ENCODE assay signal across 8 cellular contexts in genomic region chr5:123511290-123511647, GRCh38. TPM values are rescaled to one million over a fixed set of nuclear protein-coding genes. Genes with fewer than 3 reads are reported as not detected.
DNase-seq lines count a peak whose midpoint lies in the region; ATAC-seq and TF ChIP-seq lines count a peak whose summit lies in the region.

No MANE protein-coding gene starts in this region.

- H3K27ac ChIP-seq in right atrium auricular region (peak overlapping the region; percentile 89 to 91), smooth muscle cell (ENCODE audit: low read depth) (peak overlapping the region; percentile 95)

- peak overlapping the region; percentile 88 for H3K9ac ChIP-seq in smooth muscle cell (ENCODE audit: low read depth)

- no peak for TF ChIP-seq CTCF in WI38 (IDR thresholded peaks at IDR 0.05; ENCODE audit: low read depth, low read length)
- TF ChIP-seq CTCF in right atrium auricular region (IDR thresholded peaks at IDR 0.05) = no peak
- no peak for TF ChIP-seq CTCF in smooth muscle cell (IDR thresholded peaks at IDR 0.05; ENCODE audit: borderline replicate concordance, insufficient read depth, poor library complexity, severe bottlenecking)

- H4K20me1 ChIP-seq in smooth muscle cell (ENCODE audit: low read depth) = peaks cover 33% of the 10 kb centered on the region

- H2AFZ ChIP-seq in smooth muscle cell (ENCODE audit: low read depth) = peak overlapping the region; percentile 35

- peaks cover 12% of the 10 kb centered on the region for H3F3A ChIP-seq in smooth muscle cell (ENCODE audit: low read depth)

- H3K4me3 ChIP-seq in H7 (ENCODE audit: insufficient read depth, low read depth, low read length) (peak overlapping the region; percentile 61), WI38 (ENCODE audit: low read depth, low read length) (peak overlapping the region; percentile 76), right atrium auricular region (peak overlapping the region; percentile 77 to 93), smooth muscle cell (peak overlapping the region; percentile 92)

- DNase-seq in H7 = no peak
- DNase-seq in right atrium auricular region (ENCODE audit: low spot score) = no peak
- no peak for DNase-seq in smooth muscle cell (lab: John Stamatoyannopoulos, UW; ENCODE audit: unreplicated experiment)
- DNase-seq in NCI-H1092 treated with DMSO at 0.1 percent for 48 hours (lab: John Stamatoyannopoulos, UW) = no peak
- no peak for DNase-seq in NOMO-1 (lab: John Stamatoyannopoulos, UW; ENCODE audit: unreplicated experiment in 2 of 2)
- no peak for DNase-seq in DMS53 (lab: John Stamatoyannopoulos, UW)

- no peak for ATAC-seq in GM21723 (IDR thresholded peaks at IDR 0.05; ENCODE audit: unreplicated experiment)

- no peaks in the 10 kb centered on the region for H3K9me3 ChIP-seq in right atrium auricular region
- H3K9me3 ChIP-seq in smooth muscle cell (replicated peaks; ENCODE audit: low read depth) = no peaks in the 10 kb centered on the region

- H3K4me1 ChIP-seq in right atrium auricular region (peaks cover 0 to 22% of the 10 kb centered on the region in 2 donors), smooth muscle cell (ENCODE audit: low read depth) (peaks cover 20% of the 10 kb centered on the region)

- H3K27me3 ChIP-seq in H7 (ENCODE audit: control insufficient read depth, insufficient read depth, low read length) = no peaks in the 10 kb centered on the region
- no peaks in the 10 kb centered on the region for H3K27me3 ChIP-seq in right atrium auricular region
- no peaks in the 10 kb centered on the region for H3K27me3 ChIP-seq in smooth muscle cell (ENCODE audit: low read depth)

- H3K36me3 ChIP-seq in H7 (replicated peaks; ENCODE audit: control insufficient read depth, insufficient read depth, low read length) (no peaks in the 10 kb centered on the region), right atrium auricular region (no peaks in the 10 kb centered on the region), smooth muscle cell (ENCODE audit: low read depth) (no peaks in the 10 kb centered on the region)

- 7% methylated on average over 3 of the region's 3 CpGs for WGBS in smooth muscle cell (ENCODE audit: low lambda C conversion rate)

- H3K79me2 ChIP-seq in smooth muscle cell (ENCODE audit: low read depth) = peaks cover 37% of the 10 kb centered on the region

- H3K4me2 ChIP-seq in smooth muscle cell = peak overlapping the region; percentile 83

RNA-seq across cellular contexts. Expression of gene CSNK1G3, which starts 0.7 kb away (rescaled TPM):
- total RNA-seq in H7 (2014; rRNA removed; shearing (Covaris generic)) = 42.1 and 46.4 TPM in 2 replicates
- 10 to 100 TPM; 28.1 to 28.9 TPM for total RNA-seq in right atrium auricular region
- total RNA-seq in smooth muscle cell = 68.3 and 72.9 TPM in 2 replicates
- polyA plus RNA-seq in smooth muscle cell = 25.9 and 32.6 TPM in 2 replicates
